15 cellular contexts compared by ENCODE assay signal in genomic region chr21:44285547-44285992, GRCh38. TPM values are rescaled to one million over a fixed set of nuclear protein-coding genes. Genes with fewer than 3 reads are reported as not detected.
DNase-seq lines count a peak whose midpoint lies in the region; ATAC-seq and TF ChIP-seq lines count a peak whose summit lies in the region.
"Had no signal": no experiment of that assay in that cellular context is flagged by ENCODE, and none has a peak within 500 bp of the region (broad histone marks: within the 10 kb centered on the region; RNA-seq: fewer than 3 reads in every experiment).

Gene AIRE (plus strand): TSS chr21:44285876. CDS start chr21:44286007, 131 bp downstream.

- intact Hi-C loops in esophagus muscularis mucosa (cut with DNase I): no loop called here

- ATAC-seq in HG02885 (IDR thresholded peaks at IDR 0.05; ENCODE audit: poor library complexity, unreplicated experiment): no peak
- ATAC-seq: activated T-cell treated with anti-CD3 and anti-CD28 coated beads, Interleukin-2, amount 50 U/mL, for 72 hours had no signal

- no peak for TF ChIP-seq EP300 in esophagus muscularis mucosa (IDR thresholded peaks at IDR 0.05)

- WGBS in HUES64: 10% methylated on average over 42 of the region's 42 CpGs
- WGBS in esophagus muscularis mucosa: 18% methylated on average over 15 of the region's 42 CpGs

- H3K27me3 ChIP-seq in HUES64 (ENCODE audit: insufficient read depth, low read length) (peaks cover 36% of the 10 kb centered on the region), esophagus muscularis mucosa (peaks cover 0 to 58% (median 9%) of the 10 kb centered on the region in 4 donors)

- no peak for TF ChIP-seq CTCF in esophagus muscularis mucosa (IDR thresholded peaks at IDR 0.05)

- H3K9me3 ChIP-seq in HUES64 (ENCODE audit: insufficient read depth, low read depth, low read length) (no peaks in the 10 kb centered on the region), esophagus muscularis mucosa (no peaks in the 10 kb centered on the region)

- H3K36me3 ChIP-seq in HUES64 (ENCODE audit: insufficient read depth, low read length) (no peaks in the 10 kb centered on the region), esophagus muscularis mucosa (no peaks in the 10 kb centered on the region)

- peak; percentile 72 for DNase-seq in AG08395 (ENCODE audit: low spot score)
- DNase-seq in esophagus muscularis mucosa (ENCODE audit: extremely low spot score): no peak
- DNase-seq in myocyte (ENCODE audit: low read depth): peak; percentile 80
- DNase-seq in NCI-H345 treated with DMSO at 0.1 percent for 48 hours (lab: John Stamatoyannopoulos, UW; ENCODE audit: unreplicated experiment): no peak
- no peak for DNase-seq in DMS79 (lab: John Stamatoyannopoulos, UW)
- DNase-seq in NCI-H446 (lab: John Stamatoyannopoulos, UW): no peak
- DNase-seq: activated CD4-positive, CD25-positive, alpha-beta regulatory T cell; activated T-cell treated with anti-CD3 and anti-CD28 coated beads, Interleukin-2, amount 50 U/mL, for 72 hours; erythroblast; NCI-H2107; occipital lobe; stimulated activated CD4-positive, alpha-beta T cell treated with anti-CD3 and anti-CD28 coated beads, Interleukin-2, amount 100 ng/mL, for 48 hours had no signal

- H3K27ac ChIP-seq in HUES64 (ENCODE audit: low read depth, low read length) (no peak within 1 kb of the TSS), esophagus muscularis mucosa (replicated peaks in 1 of 4) (no peak within 1 kb of the TSS)

- H3K4me1 ChIP-seq in HUES64 (ENCODE audit: insufficient read depth, low read length) (peaks cover 16% of the 10 kb centered on the region), esophagus muscularis mucosa (peaks cover 0 to 12% (median 8%) of the 10 kb centered on the region in 4 donors)

- TF ChIP-seq POLR2A in esophagus muscularis mucosa (IDR thresholded peaks at IDR 0.05; ENCODE audit: low read depth): no peak

- H3K9ac ChIP-seq in HUES64 (ENCODE audit: low read depth, low read length): peak within 1 kb of the TSS; percentile 31; the same call in 1 of the 2 replicates

- H3K4me3 ChIP-seq in HUES64 (ENCODE audit: low read length) (peak within 1 kb of the TSS; percentile 54), esophagus muscularis mucosa (peak within 1 kb of the TSS; percentile 22 to 42 (median 27))

RNA-seq across cellular contexts. Expression of gene AIRE, which starts in this region (rescaled TPM):
- polyA plus RNA-seq in HUES64 (2013, experiment 1 of 2): 0.15 TPM
- not detected for polyA plus RNA-seq in HUES64 (2013, experiment 2 of 2)
- total RNA-seq in esophagus muscularis mucosa (not detected), myocyte (9.7 and 21.4 TPM in 2 replicates)
- polyA plus RNA-seq in myocyte (2012): 9.9 TPM
- total RNA-seq: activated T-cell treated with anti-CD3 and anti-CD28 coated beads, Interleukin-2, amount 50 U/mL, for 72 hours; B cell; occipital lobe had no signal

Comparison
In these comparisons a context has a peak if more than half of its experiments do, and no peak if none do; other contexts are left out.
1. RNA of gene AIRE (total RNA-seq): 9.7 to 21.4 TPM in myocyte; not detected in esophagus muscularis mucosa; every median in the first group is over 10 times any median in the second.
2. DNase-seq: peak in AG08395 (single experiment) and myocyte (single experiment); none in esophagus muscularis mucosa (single experiment), NCI-H345 treated with DMSO at 0.1 percent for 48 hours (single experiment), DMS79 (single experiment) and NCI-H446 (0 of 2).